Comparison of ENCODE assay signal across 12 cellular contexts in genomic region chr11:117076941-117077659, GRCh38. TPM values are rescaled to one million over a fixed set of nuclear protein-coding genes. Genes with fewer than 3 reads are reported as not detected.
DNase-seq lines count a peak whose midpoint lies in the region; ATAC-seq, FAIRE-seq and TF ChIP-seq lines count a peak whose summit lies in the region.
"Had no signal": no experiment of that assay in that cellular context is flagged by ENCODE, and none has a peak within 500 bp of the region (broad histone marks: within the 10 kb centered on the region; RNA-seq: fewer than 3 reads in every experiment).

No MANE protein-coding gene starts in this region.

- no peak for ATAC-seq in GM18502 (IDR thresholded peaks at IDR 0.05; ENCODE audit: poor library complexity, unreplicated experiment)
- ATAC-seq in GM19452 (IDR thresholded peaks at IDR 0.05; ENCODE audit: unreplicated experiment) = no peak
- no peak for ATAC-seq in GM19324 (IDR thresholded peaks at IDR 0.05; ENCODE audit: low FRiP score, unreplicated experiment)
- ATAC-seq in GM21825 (IDR thresholded peaks at IDR 0.05; ENCODE audit: unreplicated experiment) = no peak

- FAIRE-seq in GM18507 (lab: Jason Lieb, UNC) = peak; percentile 90

- H3K36me3 Mint-ChIP-seq in neural crest cell (ENCODE audit: low read depth) = peaks cover 8% of the 10 kb centered on the region
- H3K36me3 Mint-ChIP-seq: immature natural killer cell had no signal

- peak overlapping the region; percentile 43 for H3K27ac Mint-ChIP-seq in neural crest cell (ENCODE audit: unreplicated experiment)

- peaks cover 4% of the 10 kb centered on the region for H3K9me3 Mint-ChIP-seq in neural crest cell
- H3K9me3 Mint-ChIP-seq: immature natural killer cell had no signal

- DNase-seq in GM18507 (ENCODE audit: extremely low spot score, insufficient read length, low read depth) = no peak
- peak; percentile 53 for DNase-seq in M059J (ENCODE audit: low read depth)
- peak; percentile 59 for DNase-seq in astrocyte of the hippocampus (ENCODE audit: low read depth, low spot score)
- no peak for DNase-seq in neural crest cell (ENCODE audit: low read depth, low spot score)
- DNase-seq: activated gamma-delta T cell; immature natural killer cell; NCI-H187; stimulated activated naive CD4-positive, alpha-beta T cell had no signal

- no peak for TF ChIP-seq CTCF in neural crest cell (conservative IDR thresholded peaks at IDR 0.05)

- peaks cover 36% of the 10 kb centered on the region for H3K4me1 Mint-ChIP-seq in neural crest cell

- H3K4me3 Mint-ChIP-seq in neural crest cell = no peak overlapping the region

- no peaks in the 10 kb centered on the region for H3K27me3 Mint-ChIP-seq in neural crest cell (ENCODE audit: low read depth)

RNA-seq across cellular contexts. Expression of gene SIK3, which starts 21.1 kb away (rescaled TPM):
- total RNA-seq in M059J (2014; rRNA removed; shearing (Covaris generic)) = 9.6 and 11.0 TPM in 2 replicates
- total RNA-seq in neural crest cell = 39.7 and 40.1 TPM in 2 replicates

Comparison
In these comparisons a context has a peak if more than half of its experiments do, and no peak if none do; other contexts are left out.
1. DNase-seq: peak in M059J (single experiment) and astrocyte of the hippocampus (single experiment); none in GM18507 (single experiment) and neural crest cell (single experiment).